In the genomic region with DNA sequence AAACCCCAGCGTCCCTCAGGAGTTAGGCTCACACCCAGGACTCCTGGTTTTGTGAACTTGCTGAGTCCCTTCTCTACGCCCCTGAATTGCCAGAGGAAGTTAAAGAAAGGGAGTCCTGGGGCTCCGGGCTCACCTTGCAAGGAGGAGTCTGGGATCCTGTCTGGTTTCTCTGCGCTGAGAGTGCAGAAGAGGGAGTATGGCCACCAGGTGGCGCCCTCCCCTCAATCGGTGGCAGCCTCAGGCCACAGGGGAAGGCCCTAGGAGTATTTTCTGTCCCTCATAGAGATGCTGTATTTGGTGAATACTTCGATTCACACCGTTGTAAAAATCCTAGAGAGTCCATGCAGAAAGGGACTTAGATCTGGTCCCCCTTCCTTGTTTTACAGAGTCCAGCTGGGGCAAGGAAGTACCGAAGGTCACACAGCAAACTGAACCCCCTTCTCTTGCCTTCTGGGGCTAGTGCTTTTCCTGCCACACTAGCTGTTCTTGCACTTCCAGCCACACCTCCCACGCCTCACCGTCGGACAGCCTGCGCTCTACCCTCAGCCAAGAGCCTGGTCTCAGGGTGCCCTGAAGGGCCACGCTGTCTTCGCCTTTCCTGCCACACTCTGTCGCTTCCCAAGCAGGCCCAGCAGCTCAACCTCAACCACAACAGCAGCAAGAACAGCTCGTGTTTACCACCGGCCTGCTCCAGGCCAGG, we compare ENCODE assay signal across 1 cellular context.
TF ChIP-seq lines count a peak whose summit lies in the region.

No MANE protein-coding gene starts in this region.

TF ChIP-seq in HepG2, 621 proteins besides CTCF, POLR2A, EP300 and RAD21 (continued from another document and continues in another):
- TF ChIP-seq MTA3 (CRISPR knock-in tag; IDR thresholded peaks at IDR 0.05) (no peak), GATAD1 (CRISPR knock-in tag; IDR thresholded peaks at IDR 0.05) (no peak), ZFP36L1 (CRISPR knock-in tag; IDR thresholded peaks at IDR 0.05) (no peak), FOXA1 (IDR thresholded peaks at IDR 0.05) (no peak), FOXA1 (CRISPR knock-in tag; IDR thresholded peaks at IDR 0.05) (no peak), TCF7L2 (IDR thresholded peaks at IDR 0.05; ENCODE audit: low read depth, low read length) (no peak), AGO2 (optimal IDR thresholded peaks at IDR 0.05; ENCODE audit: low read depth, low read length) (no peak), SALL1 (CRISPR knock-in tag; IDR thresholded peaks at IDR 0.05) (peak; percentile 31; the same call in 1 of the 2 replicates), ZNF672 (CRISPR knock-in tag; IDR thresholded peaks at IDR 0.05) (no peak), ZFY (CRISPR knock-in tag; IDR thresholded peaks at IDR 0.05) (peak; percentile 40; the same call in 1 of the 2 replicates), STAG1 (CRISPR knock-in tag; IDR thresholded peaks at IDR 0.05) (peak; percentile 80), RFXANK (CRISPR knock-in tag; IDR thresholded peaks at IDR 0.05) (no peak), REPIN1 (CRISPR knock-in tag; IDR thresholded peaks at IDR 0.05; ENCODE audit: borderline replicate concordance, low read depth) (no peak), CBX1 (IDR thresholded peaks at IDR 0.05; ENCODE audit: low read depth) (no peak), KDM3A (CRISPR knock-in tag; IDR thresholded peaks at IDR 0.05; ENCODE audit: low read depth) (0 out of 2 replicates have a peak, but pooled peaks have one; percentile 39), ZNF7 (CRISPR knock-in tag; IDR thresholded peaks at IDR 0.05) (no peak), ZNF225 (CRISPR knock-in tag; IDR thresholded peaks at IDR 0.05) (no peak), ZNF879 (CRISPR knock-in tag; IDR thresholded peaks at IDR 0.05) (no peak), ATF1 (CRISPR knock-in tag; IDR thresholded peaks at IDR 0.05) (no peak), ZNF670 (CRISPR knock-in tag; IDR thresholded peaks at IDR 0.05; ENCODE audit: borderline replicate concordance) (no peak), RORA (CRISPR knock-in tag; IDR thresholded peaks at IDR 0.05) (no peak), ZNF761 (CRISPR knock-in tag; conservative IDR thresholded peaks at IDR 0.05) (no peak), ZNF768 (CRISPR knock-in tag; IDR thresholded peaks at IDR 0.05) (peak; percentile 67), ZNF652 (CRISPR knock-in tag; IDR thresholded peaks at IDR 0.05; ENCODE audit: borderline replicate concordance, low read depth) (no peak)
- TF ChIP-seq, protein P1, sequence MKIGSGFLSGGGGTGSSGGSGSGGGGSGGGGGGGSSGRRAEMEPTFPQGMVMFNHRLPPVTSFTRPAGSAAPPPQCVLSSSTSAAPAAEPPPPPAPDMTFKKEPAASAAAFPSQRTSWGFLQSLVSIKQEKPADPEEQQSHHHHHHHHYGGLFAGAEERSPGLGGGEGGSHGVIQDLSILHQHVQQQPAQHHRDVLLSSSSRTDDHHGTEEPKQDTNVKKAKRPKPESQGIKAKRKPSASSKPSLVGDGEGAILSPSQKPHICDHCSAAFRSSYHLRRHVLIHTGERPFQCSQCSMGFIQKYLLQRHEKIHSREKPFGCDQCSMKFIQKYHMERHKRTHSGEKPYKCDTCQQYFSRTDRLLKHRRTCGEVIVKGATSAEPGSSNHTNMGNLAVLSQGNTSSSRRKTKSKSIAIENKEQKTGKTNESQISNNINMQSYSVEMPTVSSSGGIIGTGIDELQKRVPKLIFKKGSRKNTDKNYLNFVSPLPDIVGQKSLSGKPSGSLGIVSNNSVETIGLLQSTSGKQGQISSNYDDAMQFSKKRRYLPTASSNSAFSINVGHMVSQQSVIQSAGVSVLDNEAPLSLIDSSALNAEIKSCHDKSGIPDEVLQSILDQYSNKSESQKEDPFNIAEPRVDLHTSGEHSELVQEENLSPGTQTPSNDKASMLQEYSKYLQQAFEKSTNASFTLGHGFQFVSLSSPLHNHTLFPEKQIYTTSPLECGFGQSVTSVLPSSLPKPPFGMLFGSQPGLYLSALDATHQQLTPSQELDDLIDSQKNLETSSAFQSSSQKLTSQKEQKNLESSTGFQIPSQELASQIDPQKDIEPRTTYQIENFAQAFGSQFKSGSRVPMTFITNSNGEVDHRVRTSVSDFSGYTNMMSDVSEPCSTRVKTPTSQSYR (CRISPR knock-in tag; IDR thresholded peaks at IDR 0.05; ENCODE audit: borderline replicate concordance) = no peak
- TF ChIP-seq, protein P2, sequence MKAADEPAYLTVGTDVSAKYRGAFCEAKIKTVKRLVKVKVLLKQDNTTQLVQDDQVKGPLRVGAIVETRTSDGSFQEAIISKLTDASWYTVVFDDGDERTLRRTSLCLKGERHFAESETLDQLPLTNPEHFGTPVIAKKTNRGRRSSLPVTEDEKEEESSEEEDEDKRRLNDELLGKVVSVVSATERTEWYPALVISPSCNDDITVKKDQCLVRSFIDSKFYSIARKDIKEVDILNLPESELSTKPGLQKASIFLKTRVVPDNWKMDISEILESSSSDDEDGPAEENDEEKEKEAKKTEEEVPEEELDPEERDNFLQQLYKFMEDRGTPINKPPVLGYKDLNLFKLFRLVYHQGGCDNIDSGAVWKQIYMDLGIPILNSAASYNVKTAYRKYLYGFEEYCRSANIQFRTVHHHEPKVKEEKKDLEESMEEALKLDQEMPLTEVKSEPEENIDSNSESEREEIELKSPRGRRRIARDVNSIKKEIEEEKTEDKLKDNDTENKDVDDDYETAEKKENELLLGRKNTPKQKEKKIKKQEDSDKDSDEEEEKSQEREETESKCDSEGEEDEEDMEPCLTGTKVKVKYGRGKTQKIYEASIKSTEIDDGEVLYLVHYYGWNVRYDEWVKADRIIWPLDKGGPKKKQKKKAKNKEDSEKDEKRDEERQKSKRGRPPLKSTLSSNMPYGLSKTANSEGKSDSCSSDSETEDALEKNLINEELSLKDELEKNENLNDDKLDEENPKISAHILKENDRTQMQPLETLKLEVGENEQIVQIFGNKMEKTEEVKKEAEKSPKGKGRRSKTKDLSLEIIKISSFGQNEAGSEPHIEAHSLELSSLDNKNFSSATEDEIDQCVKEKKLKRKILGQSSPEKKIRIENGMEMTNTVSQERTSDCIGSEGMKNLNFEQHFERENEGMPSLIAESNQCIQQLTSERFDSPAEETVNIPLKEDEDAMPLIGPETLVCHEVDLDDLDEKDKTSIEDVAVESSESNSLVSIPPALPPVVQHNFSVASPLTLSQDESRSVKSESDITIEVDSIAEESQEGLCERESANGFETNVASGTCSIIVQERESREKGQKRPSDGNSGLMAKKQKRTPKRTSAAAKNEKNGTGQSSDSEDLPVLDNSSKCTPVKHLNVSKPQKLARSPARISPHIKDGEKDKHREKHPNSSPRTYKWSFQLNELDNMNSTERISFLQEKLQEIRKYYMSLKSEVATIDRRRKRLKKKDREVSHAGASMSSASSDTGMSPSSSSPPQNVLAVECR (CRISPR knock-in tag; IDR thresholded peaks at IDR 0.05; ENCODE audit: borderline replicate concordance) = no peak
- TF ChIP-seq, protein P3, sequence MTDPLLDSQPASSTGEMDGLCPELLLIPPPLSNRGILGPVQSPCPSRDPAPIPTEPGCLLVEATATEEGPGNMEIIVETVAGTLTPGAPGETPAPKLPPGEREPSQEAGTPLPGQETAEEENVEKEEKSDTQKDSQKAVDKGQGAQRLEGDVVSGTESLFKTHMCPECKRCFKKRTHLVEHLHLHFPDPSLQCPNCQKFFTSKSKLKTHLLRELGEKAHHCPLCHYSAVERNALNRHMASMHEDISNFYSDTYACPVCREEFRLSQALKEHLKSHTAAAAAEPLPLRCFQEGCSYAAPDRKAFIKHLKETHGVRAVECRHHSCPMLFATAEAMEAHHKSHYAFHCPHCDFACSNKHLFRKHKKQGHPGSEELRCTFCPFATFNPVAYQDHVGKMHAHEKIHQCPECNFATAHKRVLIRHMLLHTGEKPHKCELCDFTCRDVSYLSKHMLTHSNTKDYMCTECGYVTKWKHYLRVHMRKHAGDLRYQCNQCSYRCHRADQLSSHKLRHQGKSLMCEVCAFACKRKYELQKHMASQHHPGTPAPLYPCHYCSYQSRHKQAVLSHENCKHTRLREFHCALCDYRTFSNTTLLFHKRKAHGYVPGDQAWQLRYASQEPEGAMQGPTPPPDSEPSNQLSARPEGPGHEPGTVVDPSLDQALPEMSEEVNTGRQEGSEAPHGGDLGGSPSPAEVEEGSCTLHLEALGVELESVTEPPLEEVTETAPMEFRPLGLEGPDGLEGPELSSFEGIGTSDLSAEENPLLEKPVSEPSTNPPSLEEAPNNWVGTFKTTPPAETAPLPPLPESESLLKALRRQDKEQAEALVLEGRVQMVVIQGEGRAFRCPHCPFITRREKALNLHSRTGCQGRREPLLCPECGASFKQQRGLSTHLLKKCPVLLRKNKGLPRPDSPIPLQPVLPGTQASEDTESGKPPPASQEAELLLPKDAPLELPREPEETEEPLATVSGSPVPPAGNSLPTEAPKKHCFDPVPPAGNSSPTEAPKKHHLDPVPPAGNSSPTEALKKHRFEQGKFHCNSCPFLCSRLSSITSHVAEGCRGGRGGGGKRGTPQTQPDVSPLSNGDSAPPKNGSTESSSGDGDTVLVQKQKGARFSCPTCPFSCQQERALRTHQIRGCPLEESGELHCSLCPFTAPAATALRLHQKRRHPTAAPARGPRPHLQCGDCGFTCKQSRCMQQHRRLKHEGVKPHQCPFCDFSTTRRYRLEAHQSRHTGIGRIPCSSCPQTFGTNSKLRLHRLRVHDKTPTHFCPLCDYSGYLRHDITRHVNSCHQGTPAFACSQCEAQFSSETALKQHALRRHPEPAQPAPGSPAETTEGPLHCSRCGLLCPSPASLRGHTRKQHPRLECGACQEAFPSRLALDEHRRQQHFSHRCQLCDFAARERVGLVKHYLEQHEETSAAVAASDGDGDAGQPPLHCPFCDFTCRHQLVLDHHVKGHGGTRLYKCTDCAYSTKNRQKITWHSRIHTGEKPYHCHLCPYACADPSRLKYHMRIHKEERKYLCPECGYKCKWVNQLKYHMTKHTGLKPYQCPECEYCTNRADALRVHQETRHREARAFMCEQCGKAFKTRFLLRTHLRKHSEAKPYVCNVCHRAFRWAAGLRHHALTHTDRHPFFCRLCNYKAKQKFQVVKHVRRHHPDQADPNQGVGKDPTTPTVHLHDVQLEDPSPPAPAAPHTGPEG (CRISPR knock-in tag; IDR thresholded peaks at IDR 0.05) = no peak
- TF ChIP-seq, protein P4, sequence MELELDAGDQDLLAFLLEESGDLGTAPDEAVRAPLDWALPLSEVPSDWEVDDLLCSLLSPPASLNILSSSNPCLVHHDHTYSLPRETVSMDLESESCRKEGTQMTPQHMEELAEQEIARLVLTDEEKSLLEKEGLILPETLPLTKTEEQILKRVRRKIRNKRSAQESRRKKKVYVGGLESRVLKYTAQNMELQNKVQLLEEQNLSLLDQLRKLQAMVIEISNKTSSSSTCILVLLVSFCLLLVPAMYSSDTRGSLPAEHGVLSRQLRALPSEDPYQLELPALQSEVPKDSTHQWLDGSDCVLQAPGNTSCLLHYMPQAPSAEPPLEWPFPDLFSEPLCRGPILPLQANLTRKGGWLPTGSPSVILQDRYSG (CRISPR knock-in tag; IDR thresholded peaks at IDR 0.05) = no peak
- TF ChIP-seq, protein P5, sequence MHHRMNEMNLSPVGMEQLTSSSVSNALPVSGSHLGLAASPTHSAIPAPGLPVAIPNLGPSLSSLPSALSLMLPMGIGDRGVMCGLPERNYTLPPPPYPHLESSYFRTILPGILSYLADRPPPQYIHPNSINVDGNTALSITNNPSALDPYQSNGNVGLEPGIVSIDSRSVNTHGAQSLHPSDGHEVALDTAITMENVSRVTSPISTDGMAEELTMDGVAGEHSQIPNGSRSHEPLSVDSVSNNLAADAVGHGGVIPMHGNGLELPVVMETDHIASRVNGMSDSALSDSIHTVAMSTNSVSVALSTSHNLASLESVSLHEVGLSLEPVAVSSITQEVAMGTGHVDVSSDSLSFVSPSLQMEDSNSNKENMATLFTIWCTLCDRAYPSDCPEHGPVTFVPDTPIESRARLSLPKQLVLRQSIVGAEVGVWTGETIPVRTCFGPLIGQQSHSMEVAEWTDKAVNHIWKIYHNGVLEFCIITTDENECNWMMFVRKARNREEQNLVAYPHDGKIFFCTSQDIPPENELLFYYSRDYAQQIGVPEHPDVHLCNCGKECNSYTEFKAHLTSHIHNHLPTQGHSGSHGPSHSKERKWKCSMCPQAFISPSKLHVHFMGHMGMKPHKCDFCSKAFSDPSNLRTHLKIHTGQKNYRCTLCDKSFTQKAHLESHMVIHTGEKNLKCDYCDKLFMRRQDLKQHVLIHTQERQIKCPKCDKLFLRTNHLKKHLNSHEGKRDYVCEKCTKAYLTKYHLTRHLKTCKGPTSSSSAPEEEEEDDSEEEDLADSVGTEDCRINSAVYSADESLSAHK (CRISPR knock-in tag; IDR thresholded peaks at IDR 0.05; ENCODE audit: borderline replicate concordance) = no peak
- TF ChIP-seq, protein P6, sequence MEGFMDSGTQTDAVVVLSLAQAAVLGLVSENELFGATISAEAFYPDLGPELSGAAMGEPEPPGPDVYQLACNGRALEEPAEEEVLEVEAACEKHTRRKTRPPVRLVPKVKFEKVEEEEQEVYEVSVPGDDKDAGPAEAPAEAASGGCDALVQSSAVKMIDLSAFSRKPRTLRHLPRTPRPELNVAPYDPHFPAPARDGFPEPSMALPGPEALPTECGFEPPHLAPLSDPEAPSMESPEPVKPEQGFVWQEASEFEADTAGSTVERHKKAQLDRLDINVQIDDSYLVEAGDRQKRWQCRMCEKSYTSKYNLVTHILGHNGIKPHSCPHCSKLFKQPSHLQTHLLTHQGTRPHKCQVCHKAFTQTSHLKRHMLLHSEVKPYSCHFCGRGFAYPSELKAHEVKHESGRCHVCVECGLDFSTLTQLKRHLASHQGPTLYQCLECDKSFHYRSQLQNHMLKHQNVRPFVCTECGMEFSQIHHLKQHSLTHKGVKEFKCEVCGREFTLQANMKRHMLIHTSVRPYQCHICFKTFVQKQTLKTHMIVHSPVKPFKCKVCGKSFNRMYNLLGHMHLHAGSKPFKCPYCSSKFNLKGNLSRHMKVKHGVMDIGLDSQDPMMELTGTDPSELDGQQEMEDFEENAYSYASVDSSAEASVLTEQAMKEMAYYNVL (CRISPR knock-in tag; IDR thresholded peaks at IDR 0.05; ENCODE audit: borderline replicate concordance) = no peak
- TF ChIP-seq, protein P7, sequence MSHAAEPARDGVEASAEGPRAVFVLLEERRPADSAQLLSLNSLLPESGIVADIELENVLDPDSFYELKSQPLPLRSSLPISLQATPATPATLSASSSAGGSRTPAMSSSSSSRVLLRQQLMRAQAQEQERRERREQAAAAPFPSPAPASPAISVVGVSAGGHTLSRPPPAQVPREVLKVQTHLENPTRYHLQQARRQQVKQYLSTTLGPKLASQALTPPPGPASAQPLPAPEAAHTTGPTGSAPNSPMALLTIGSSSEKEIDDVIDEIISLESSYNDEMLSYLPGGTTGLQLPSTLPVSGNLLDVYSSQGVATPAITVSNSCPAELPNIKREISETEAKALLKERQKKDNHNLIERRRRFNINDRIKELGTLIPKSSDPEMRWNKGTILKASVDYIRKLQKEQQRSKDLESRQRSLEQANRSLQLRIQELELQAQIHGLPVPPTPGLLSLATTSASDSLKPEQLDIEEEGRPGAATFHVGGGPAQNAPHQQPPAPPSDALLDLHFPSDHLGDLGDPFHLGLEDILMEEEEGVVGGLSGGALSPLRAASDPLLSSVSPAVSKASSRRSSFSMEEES (CRISPR knock-in tag; IDR thresholded peaks at IDR 0.05) = no peak
- TF ChIP-seq, protein P8, sequence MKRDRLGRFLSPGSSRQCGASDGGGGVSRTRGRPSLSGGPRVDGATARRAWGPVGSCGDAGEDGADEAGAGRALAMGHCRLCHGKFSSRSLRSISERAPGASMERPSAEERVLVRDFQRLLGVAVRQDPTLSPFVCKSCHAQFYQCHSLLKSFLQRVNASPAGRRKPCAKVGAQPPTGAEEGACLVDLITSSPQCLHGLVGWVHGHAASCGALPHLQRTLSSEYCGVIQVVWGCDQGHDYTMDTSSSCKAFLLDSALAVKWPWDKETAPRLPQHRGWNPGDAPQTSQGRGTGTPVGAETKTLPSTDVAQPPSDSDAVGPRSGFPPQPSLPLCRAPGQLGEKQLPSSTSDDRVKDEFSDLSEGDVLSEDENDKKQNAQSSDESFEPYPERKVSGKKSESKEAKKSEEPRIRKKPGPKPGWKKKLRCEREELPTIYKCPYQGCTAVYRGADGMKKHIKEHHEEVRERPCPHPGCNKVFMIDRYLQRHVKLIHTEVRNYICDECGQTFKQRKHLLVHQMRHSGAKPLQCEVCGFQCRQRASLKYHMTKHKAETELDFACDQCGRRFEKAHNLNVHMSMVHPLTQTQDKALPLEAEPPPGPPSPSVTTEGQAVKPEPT (CRISPR knock-in tag; IDR thresholded peaks at IDR 0.05; ENCODE audit: low read depth) = 0 out of 2 replicates have a peak, but pooled peaks have one; percentile 28
